ENCODE assay signal across 18 cellular contexts in the genomic region with DNA sequence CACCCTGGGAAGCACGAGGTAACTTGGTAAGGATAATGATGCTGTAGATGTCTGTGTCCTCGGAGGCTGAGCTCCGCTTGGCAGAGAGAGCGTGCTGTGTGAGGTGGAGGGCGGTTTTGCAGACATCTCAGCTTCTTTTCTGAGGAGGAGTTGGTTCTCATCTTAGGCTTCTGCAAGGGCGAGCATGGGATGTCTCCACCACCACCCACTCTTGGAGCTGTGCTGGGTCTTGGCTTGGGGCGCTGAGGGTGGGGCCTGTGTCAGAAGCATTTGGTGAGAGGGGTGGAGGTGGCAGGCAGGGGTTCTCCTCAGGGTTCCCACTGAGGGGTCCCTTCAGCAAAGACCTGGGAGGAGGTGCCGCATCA. TPM values are rescaled to one million over a fixed set of nuclear protein-coding genes. Genes with fewer than 3 reads are reported as not detected.
A peak's percentile ranks its signal among the peaks of the same experiment; 100 is the strongest.
DNase-seq lines count a peak whose midpoint lies in the region; TF ChIP-seq lines count a peak whose summit lies in the region.
"Had no signal": no experiment of that assay in that cellular context is flagged by ENCODE, and none has a peak within 500 bp of the region (broad histone marks: within the 10 kb centered on the region; RNA-seq: fewer than 3 reads in every experiment).

No MANE protein-coding gene starts in this region.

- H3K4me3 ChIP-seq in BLaER1: peak overlapping the region; percentile 9; the same call in 1 of the 2 replicates
- peak overlapping the region; percentile 33 for H3K4me3 ChIP-seq in OCI-LY1 (ENCODE audit: low read depth, low read length, poor library complexity, severe bottlenecking)
- H3K4me3 ChIP-seq in fibroblast of the aortic adventitia (ENCODE audit: low read depth, low read length): no peak overlapping the region
- H3K4me3 ChIP-seq: lung, sigmoid colon had no signal

- no peaks in the 10 kb centered on the region for H3K9me2 ChIP-seq in OCI-LY1 (ENCODE audit: low read depth, low read length)

- POLR2A ChIA-PET in RWPE1 (lab: Yijun Ruan, JAX; ENCODE audit: low non-redundant PET): no interaction called here

- CTCF ChIA-PET in RWPE1 (lab: Yijun Ruan, JAX): no interaction called here

- H3K79me2 ChIP-seq in OCI-LY1 (ENCODE audit: insufficient read depth, low read length): no peaks in the 10 kb centered on the region

- no peak overlapping the region for H2AFZ ChIP-seq in OCI-LY1 (ENCODE audit: low read length)

- H3K36me3 ChIP-seq in BLaER1 (no peaks in the 10 kb centered on the region), OCI-LY1 (ENCODE audit: insufficient read depth, low read length) (peaks cover 22% of the 10 kb centered on the region; the same call in 1 of the 2 replicates)

- H4K20me1 ChIP-seq in BLaER1 (no peaks in the 10 kb centered on the region), OCI-LY1 (ENCODE audit: insufficient read depth, low read length) (no peaks in the 10 kb centered on the region)

- H3K9ac ChIP-seq in BLaER1 (peak overlapping the region; percentile 62), OCI-LY1 (ENCODE audit: low read length) (peak overlapping the region; percentile 57)

- H3K9me3 ChIP-seq in BLaER1 (no peaks in the 10 kb centered on the region), OCI-LY1 (ENCODE audit: low read length) (no peaks in the 10 kb centered on the region)
- H3K9me3 ChIP-seq: sigmoid colon had no signal

- peaks cover 4% of the 10 kb centered on the region; the same call in 1 of the 2 replicates for H3F3A ChIP-seq in OCI-LY1 (ENCODE audit: insufficient read depth, low read length)

- TF ChIP-seq CTCF in OCI-LY1 (IDR thresholded peaks at IDR 0.05; ENCODE audit: low read length): no peak
- TF ChIP-seq CTCF in fibroblast of the aortic adventitia (IDR thresholded peaks at IDR 0.05; ENCODE audit: insufficient read depth, low read length): no peak
- no peak for TF ChIP-seq CTCF in RWPE1 (conservative IDR thresholded peaks at IDR 0.05; ENCODE audit: low read depth)

- H3K27ac ChIP-seq in BLaER1 (peak overlapping the region; percentile 83), OCI-LY1 (ENCODE audit: low read depth, low read length, poor library complexity, severe bottlenecking) (peak overlapping the region; percentile 96), RWPE1 (no peak overlapping the region)

- peaks cover 79% of the 10 kb centered on the region for H3K4me1 ChIP-seq in BLaER1
- H3K4me1 ChIP-seq in OCI-LY1 (ENCODE audit: insufficient read depth, low read length, severe bottlenecking): peaks cover 72% of the 10 kb centered on the region

- H3K4me2 ChIP-seq in BLaER1: peak overlapping the region; percentile 82
- peak overlapping the region; percentile 55 for H3K4me2 ChIP-seq in OCI-LY1 (ENCODE audit: low read length)

- DNase-seq in fibroblast of the aortic adventitia (ENCODE audit: low read depth) (peak; percentile 16), posterior vena cava (ENCODE audit: low spot score) (peak; percentile 76), NCI-H446 (lab: John Stamatoyannopoulos, UW) (no peak), RWPE1 (ENCODE audit: low spot score) (no peak), SW480 (ENCODE audit: low spot score) (no peak), T-helper 9 cell (no peak)
- DNase-seq: activated CD4-positive, alpha-beta T cell treated with anti-CD3 and anti-CD28 coated beads for 1 hour; activated CD8-positive, alpha-beta memory T cell treated with anti-CD3 and anti-CD28 coated beads, Interleukin-2, amount 50 U/mL, for 48 hours; activated naive CD8-positive, alpha-beta T cell treated with anti-CD3 and anti-CD28 coated beads for 36 hours; Calu3; GDM1; HCEC 1CT; NCI-H2081 treated with DMSO at 0.1 percent for 48 hours; NCI-H748 treated with DMSO at 0.1 percent for 48 hours; sigmoid colon had no signal

- H3K27me3 ChIP-seq in BLaER1: no peaks in the 10 kb centered on the region
- H3K27me3 ChIP-seq in OCI-LY1 (ENCODE audit: insufficient read depth, low read length): no peaks in the 10 kb centered on the region
- H3K27me3 ChIP-seq: sigmoid colon had no signal

- intact Hi-C loops in posterior vena cava (cut with DNase I): no loop called here

RNA-seq across cellular contexts. Expression of a gene that starts 9.2 kb away (rescaled TPM):
- 0.27 TPM in 1 of 2 replicates, not detected in the other for total RNA-seq in fibroblast of the aortic adventitia (ENCODE audit: low replicate concordance)
- total RNA-seq in posterior vena cava: 1 to 10 TPM in 1 of 2 donors, under 1 TPM in 1; 1.00 to 2.2 TPM

RNA-seq across cellular contexts. Expression of a gene that starts 37.6 kb away (rescaled TPM):
- total RNA-seq in fibroblast of the aortic adventitia (ENCODE audit: low replicate concordance) (0.90 and 5.4 TPM in 2 replicates), posterior vena cava (10 to 100 TPM in 1 of 2 donors, 1 to 10 TPM in 1; 5.1 to 15.0 TPM)

Comparison
In these comparisons a context has a peak if more than half of its experiments do, and no peak if none do; other contexts are left out.
1. DNase-seq: peak in fibroblast of the aortic adventitia (single experiment) and posterior vena cava (single experiment); none in NCI-H446 (0 of 2), RWPE1 (single experiment), SW480 (single experiment) and T-helper 9 cell (single experiment).